20 cellular contexts compared by ENCODE assay signal in genomic region chr7:81268551-81268950, GRCh38.
DNase-seq lines count a peak whose midpoint lies in the region; ATAC-seq and TF ChIP-seq lines count a peak whose summit lies in the region.
"Had no signal": no experiment of that assay in that cellular context is flagged by ENCODE, and none has a peak within 500 bp of the region (broad histone marks: within the 10 kb centered on the region; RNA-seq: fewer than 3 reads in every experiment).

No MANE protein-coding gene starts in this region.

- H3K27ac ChIP-seq in breast epithelium, result no peak overlapping the region
- H3K27ac ChIP-seq in mammary epithelial cell (ENCODE audit: insufficient read depth, low read depth, low read length), result no peak overlapping the region
- H3K27ac ChIP-seq: 22Rv1 had no signal

- CTCF ChIA-PET in MCF 10A (lab: Yijun Ruan, JAX) (no interaction called here), mammary epithelial cell (lab: Charles Lee; ENCODE audit: low non-redundant PET) (no interaction called here)

- H3K36me3 ChIP-seq in breast epithelium, result no peaks in the 10 kb centered on the region
- H3K36me3 ChIP-seq in mammary epithelial cell (ENCODE audit: insufficient read depth, low read length), result no peaks in the 10 kb centered on the region
- H3K36me3 ChIP-seq: HAP-1 had no signal

- H3K4me3 ChIP-seq in breast epithelium (no peak overlapping the region), mammary epithelial cell (replicated peaks in 1 of 3; ENCODE audit: insufficient read depth in 1 of 3, low read depth in 2 of 3, low read length in 3 of 3) (no peak overlapping the region), fibroblast of the aortic adventitia (ENCODE audit: low read depth, low read length) (no peak overlapping the region)
- H3K4me3 ChIP-seq: HAP-1 had no signal

- ATAC-seq in GM18861 (IDR thresholded peaks at IDR 0.05; ENCODE audit: unreplicated experiment) (no peak), HG03439 (IDR thresholded peaks at IDR 0.05; ENCODE audit: unreplicated experiment) (no peak)

- H3K9me3 Mint-ChIP-seq in MCF 10A (ENCODE audit: unreplicated experiment), result no peaks in the 10 kb centered on the region
- H3K9me3 Mint-ChIP-seq in progenitor cell of endocrine pancreas (ENCODE audit: low read depth), result peaks cover 10% of the 10 kb centered on the region

- in situ Hi-C loops in mammary epithelial cell (cut with MboI; ENCODE audit: low sequenced_read_pairs in 2 of 2), result no loop called here

- H3K4me3 Mint-ChIP-seq in MCF 10A (ENCODE audit: unreplicated experiment), result no peak overlapping the region
- no peak overlapping the region for H3K4me3 Mint-ChIP-seq in progenitor cell of endocrine pancreas (ENCODE audit: low read depth)
- H3K4me3 Mint-ChIP-seq: B cell had no signal

- TF ChIP-seq CTCF in MCF 10A (IDR thresholded peaks at IDR 0.05; ENCODE audit: unreplicated experiment), result no peak
- TF ChIP-seq CTCF in breast epithelium (IDR thresholded peaks at IDR 0.05), result no peak
- no peak for TF ChIP-seq CTCF in mammary epithelial cell (conservative IDR thresholded peaks at IDR 0.05 in 1 of 2, IDR thresholded peaks at IDR 0.05 in 1 of 2; ENCODE audit: extremely low read depth in 1 of 2, insufficient read depth in 1 of 2, low read depth in 1 of 2, low read length in 2 of 2)
- TF ChIP-seq CTCF in fibroblast of the aortic adventitia (IDR thresholded peaks at IDR 0.05; ENCODE audit: insufficient read depth, low read length), result no peak
- no peak for TF ChIP-seq CTCF in progenitor cell of endocrine pancreas (IDR thresholded peaks at IDR 0.05; ENCODE audit: unreplicated experiment)

- no peaks in the 10 kb centered on the region for H3K27me3 Mint-ChIP-seq in MCF 10A (ENCODE audit: insufficient read depth, unreplicated experiment)
- H3K27me3 Mint-ChIP-seq in progenitor cell of endocrine pancreas, result no peaks in the 10 kb centered on the region
- H3K27me3 Mint-ChIP-seq: B cell had no signal

- TF ChIP-seq POLR2A in breast epithelium (IDR thresholded peaks at IDR 0.05), result no peak

- whole genome bisulfite sequencing in mammary epithelial cell (ENCODE audit: low coverage, missing lambda C conversion rate), result 100% methylated on average over 1 of the region's 1 CpG

- DNase-seq in MCF 10A (ENCODE audit: unreplicated experiment) (peak; percentile 61), breast epithelium (ENCODE audit: low spot score in 2 of 2) (no peak), mammary epithelial cell (peak; percentile 18), fibroblast of the aortic adventitia (ENCODE audit: low read depth) (peak; percentile 63), stromal cell of bone marrow (ENCODE audit: low read depth) (peak; percentile 23), progenitor cell of endocrine pancreas (ENCODE audit: low spot score, unreplicated experiment) (no peak)
- DNase-seq: Caco-2; EL; Kasumi-1; NCI-H1105 treated with DMSO at 0.1 percent for 48 hours; NCI-H1694 treated with DMSO at 0.1 percent for 48 hours; NCI-H748 treated with DMSO at 0.1 percent for 48 hours; NK-92 treated with Interleukin-12 subunit alpha and Interleukin-12 subunit beta, amount 100 ng/mL, for 24 hours; SHP77; SK-N-SH had no signal

- no peaks in the 10 kb centered on the region for H3K36me3 Mint-ChIP-seq in MCF 10A (ENCODE audit: insufficient read depth, unreplicated experiment)
- peaks cover 3% of the 10 kb centered on the region for H3K36me3 Mint-ChIP-seq in progenitor cell of endocrine pancreas (ENCODE audit: insufficient read depth)

- intact Hi-C loops in MCF 10A (cut with micrococcal nuclease) (no loop called here), breast epithelium (cut with DNase I; ENCODE audit: low total_unique reads) (no loop called here), mammary epithelial cell (cut with micrococcal nuclease) (loop anchor here (5.0 kb wide), 1 partner anchor 196 kb away; no protein-coding TSS in a partner anchor)

- H3K4me1 ChIP-seq in breast epithelium, result no peaks in the 10 kb centered on the region
- peaks cover 22% of the 10 kb centered on the region for H3K4me1 ChIP-seq in mammary epithelial cell (ENCODE audit: insufficient read depth, low read length)
- H3K4me1 ChIP-seq: Caco-2 had no signal

- no TSS peak for BruUV-seq in MCF 10A (replicated peaks; lab: Mats Ljungman, UMichigan)
- BruUV-seq in mammary epithelial cell (replicated peaks; lab: Mats Ljungman, UMichigan), result no TSS peak

- no peaks in the 10 kb centered on the region for H3K79me2 ChIP-seq in mammary epithelial cell (ENCODE audit: insufficient read depth, low read length)

- no peak overlapping the region for H3K4me2 ChIP-seq in mammary epithelial cell (ENCODE audit: insufficient read depth, low read depth, low read length)
- H3K4me2 ChIP-seq: SK-N-SH had no signal

- H3K27ac Mint-ChIP-seq in MCF 10A (ENCODE audit: low read depth, unreplicated experiment) (peak overlapping the region; percentile 7), progenitor cell of endocrine pancreas (no peak overlapping the region)
- H3K27ac Mint-ChIP-seq: B cell had no signal

- H3K9me3 ChIP-seq in breast epithelium, result peaks cover 0 to 6% of the 10 kb centered on the region in 2 donors
- H3K9me3 ChIP-seq in mammary epithelial cell (replicated peaks; ENCODE audit: insufficient read depth, low read length), result no peaks in the 10 kb centered on the region
- H3K9me3 ChIP-seq: Caco-2, HAP-1, SK-N-SH had no signal

- H3K27me3 ChIP-seq in breast epithelium (no peaks in the 10 kb centered on the region), mammary epithelial cell (ENCODE audit: insufficient read depth, low read length) (no peaks in the 10 kb centered on the region)

- dilution Hi-C loops in mammary epithelial cell (cut with HindIII; ENCODE audit: low sequenced_read_pairs), result loop anchor here (5.0 kb wide), 1 partner anchor 46 kb away; no protein-coding TSS in a partner anchor

- peaks cover 5% of the 10 kb centered on the region for H3K4me1 Mint-ChIP-seq in MCF 10A (ENCODE audit: insufficient read depth, unreplicated experiment)
- H3K4me1 Mint-ChIP-seq in progenitor cell of endocrine pancreas (ENCODE audit: low read depth), result no peaks in the 10 kb centered on the region
- H3K4me1 Mint-ChIP-seq: B cell had no signal

- H2AFZ ChIP-seq in mammary epithelial cell (ENCODE audit: low read depth, low read length), result no peak overlapping the region

- no peaks in the 10 kb centered on the region for H4K20me1 ChIP-seq in mammary epithelial cell (ENCODE audit: insufficient read depth, low read length)

- H3K9ac ChIP-seq in mammary epithelial cell (ENCODE audit: insufficient read depth, low read length), result no peak overlapping the region
- H3K9ac ChIP-seq: SK-N-SH had no signal

- POLR2A ChIA-PET in MCF 10A (lab: Yijun Ruan, JAX), result interaction anchor here (0.9 to 1.4 kb wide), 2 partner anchors 8 to 14 kb away, joined by 3 to 4 read pairs; no protein-coding TSS in a partner anchor

Comparison
In these comparisons a context has a peak if more than half of its experiments do, and no peak if none do; other contexts are left out.
1. DNase-seq: peak in MCF 10A (single experiment), mammary epithelial cell (single experiment), fibroblast of the aortic adventitia (single experiment) and stromal cell of bone marrow (single experiment); none in breast epithelium (0 of 2) and progenitor cell of endocrine pancreas (single experiment).